ENCODE assay signal across 16 cellular contexts in genomic region chr12:106901276-106901675, GRCh38.
"Had no signal": no experiment of that assay in that cellular context is flagged by ENCODE, and none has a peak within 500 bp of the region (broad histone marks: within the 10 kb centered on the region; RNA-seq: fewer than 3 reads in every experiment).

No MANE protein-coding gene starts in this region.

- H3K9me3 ChIP-seq: esophagus squamous epithelium, stomach, uterus had no signal

- H3K4me1 ChIP-seq: uterus had no signal

- H3K36me3 ChIP-seq: cardiac muscle cell, esophagus squamous epithelium, neural progenitor cell, stomach, uterus had no signal

- DNase-seq: activated CD4-positive, alpha-beta memory T cell treated with anti-CD3 and anti-CD28 coated beads for 36 hours; activated gamma-delta T cell; activated T-cell treated with anti-CD3 and anti-CD28 coated beads, Interleukin-2, amount 50 U/mL, for 48 hours; anterior cingulate cortex; esophagus squamous epithelium; hypothalamus; left colon; midbrain; small intestine; stomach; T1000; uterus had no signal

- H3K27ac ChIP-seq: cardiac muscle cell, esophagus squamous epithelium, neural progenitor cell, stomach, uterus, VCaP had no signal

- H3K27me3 ChIP-seq: uterus had no signal

- ATAC-seq: left colon had no signal

- H3K4me3 ChIP-seq: cardiac muscle cell, esophagus squamous epithelium, lung, neural progenitor cell, stomach, uterus had no signal
